Comparison of ENCODE assay signal across 33 cellular contexts in genomic region chr3:191428177-191428576, GRCh38. TPM values are rescaled to one million over a fixed set of nuclear protein-coding genes. Genes with fewer than 3 reads are reported as not detected.
"Had no signal": no experiment of that assay in that cellular context is flagged by ENCODE, and none has a peak within 500 bp of the region (broad histone marks: within the 10 kb centered on the region; RNA-seq: fewer than 3 reads in every experiment).

No MANE protein-coding gene starts in this region.

- H3K27ac ChIP-seq: adrenal gland, body of pancreas, breast epithelium, Peyer's patch, RWPE1 had no signal

- H3K9me3 ChIP-seq: adrenal gland, body of pancreas, breast epithelium, Peyer's patch had no signal

- H3K36me3 ChIP-seq: adrenal gland, breast epithelium, Peyer's patch had no signal

- H3K4me3 Mint-ChIP-seq: activated CD4-positive, alpha-beta T cell treated with anti-CD3 and anti-CD28 coated beads, Interleukin-2, amount 10 ng/mL, durations not matched to agents 24 days and 14 days; activated CD8-positive, alpha-beta T cell treated with anti-CD3 and anti-CD28 coated beads for 36 hours; activated naive CD4-positive, alpha-beta T cell treated with anti-CD3 and anti-CD28 coated beads for 36 hours; T-cell; T-helper 17 cell had no signal

- FAIRE-seq: astrocyte had no signal

- H3K9me3 Mint-ChIP-seq: activated CD4-positive, alpha-beta T cell treated with anti-CD3 and anti-CD28 coated beads, Interleukin-2, amount 10 ng/mL, durations not matched to agents 24 days and 14 days; activated naive CD4-positive, alpha-beta T cell treated with anti-CD3 and anti-CD28 coated beads for 36 hours had no signal

- H3K27ac Mint-ChIP-seq: activated CD4-positive, alpha-beta T cell treated with anti-CD3 and anti-CD28 coated beads, Interleukin-2, amount 10 ng/mL, durations not matched to agents 24 days and 14 days; activated CD8-positive, alpha-beta T cell treated with anti-CD3 and anti-CD28 coated beads for 36 hours; activated naive CD4-positive, alpha-beta T cell treated with anti-CD3 and anti-CD28 coated beads for 36 hours; activated naive CD4-positive, alpha-beta T cell treated with anti-CD3 and anti-CD28 coated beads, Interleukin-2, amount 50 U/mL, for 72 hours; T-cell; T-helper 17 cell had no signal

- H3K27me3 Mint-ChIP-seq: activated CD4-positive, alpha-beta T cell treated with anti-CD3 and anti-CD28 coated beads, Interleukin-2, amount 10 ng/mL, durations not matched to agents 24 days and 14 days; T-helper 17 cell had no signal

- H3K36me3 Mint-ChIP-seq: activated naive CD4-positive, alpha-beta T cell treated with anti-CD3 and anti-CD28 coated beads, Interleukin-2, amount 50 U/mL, for 72 hours; T-cell had no signal

- H3K4me1 Mint-ChIP-seq: activated CD4-positive, alpha-beta T cell treated with anti-CD3 and anti-CD28 coated beads, Interleukin-2, amount 10 ng/mL, durations not matched to agents 24 days and 14 days; T-cell; T-helper 17 cell had no signal

- H3K4me1 ChIP-seq: adrenal gland, breast epithelium, Peyer's patch had no signal

- DNase-seq: activated CD4-positive, alpha-beta T cell treated with anti-CD3 and anti-CD28 coated beads, Interleukin-2, amount 10 ng/mL, durations not matched to agents 24 days and 14 days; activated CD4-positive, alpha-beta T cell treated with anti-CD3 and anti-CD28 coated beads, Interleukin-2, amount 50 U/mL, for 4 hours; activated CD8-positive, alpha-beta T cell treated with anti-CD3 and anti-CD28 coated beads for 36 hours; activated gamma-delta T cell treated with Interleukin-2 at 50 U/mL for 16 hours; activated naive CD4-positive, alpha-beta T cell treated with anti-CD3 and anti-CD28 coated beads for 36 hours; activated T-cell treated with anti-CD3 and anti-CD28 coated beads, Interleukin-2, amount 50 U/mL, for 1 hour; adrenal gland; body of pancreas; NCI-H1092 treated with DMSO at 0.1 percent for 48 hours; NCI-H1417; NCI-H146; NCI-H187; NCI-H2029 treated with DMSO at 0.1 percent for 48 hours; NCI-H2107; NCI-H2171; NCI-H510A; NCI-H526; NCI-H748 treated with DMSO at 0.1 percent for 48 hours; NK-92 treated with Interleukin-12 subunit alpha and Interleukin-12 subunit beta, amount 100 ng/mL, for 24 hours; PC-3; Peyer's patch; SIG-M5; T-cell; T-helper 17 cell had no signal

- H3K4me3 ChIP-seq: adrenal gland, body of pancreas, breast epithelium, Peyer's patch had no signal

- H3K27me3 ChIP-seq: adrenal gland, body of pancreas, breast epithelium, Peyer's patch had no signal

RNA-seq across cellular contexts. Expression of gene PYDC2, which starts 32.8 kb away (rescaled TPM):
- total RNA-seq: activated CD4-positive, alpha-beta T cell treated with anti-CD3 and anti-CD28 coated beads, Interleukin-2, amount 10 ng/mL, durations not matched to agents 24 days and 14 days; activated CD8-positive, alpha-beta memory T cell treated with anti-CD3 and anti-CD28 coated beads for 36 hours; activated CD8-positive, alpha-beta T cell treated with anti-CD3 and anti-CD28 coated beads for 36 hours; activated naive CD4-positive, alpha-beta T cell treated with anti-CD3 and anti-CD28 coated beads for 36 hours; activated naive CD4-positive, alpha-beta T cell treated with anti-CD3 and anti-CD28 coated beads, Interleukin-2, amount 50 U/mL, for 72 hours; astrocyte; body of pancreas; breast epithelium; cardiac septum; M059J; PC-3; Peyer's patch; Right ventricle myocardium inferior; SK-MEL-5; T-cell; T-helper 17 cell had no signal
- polyA plus RNA-seq: adrenal gland had no signal
